Comparison of ENCODE assay signal across 13 cellular contexts in the genomic region with DNA sequence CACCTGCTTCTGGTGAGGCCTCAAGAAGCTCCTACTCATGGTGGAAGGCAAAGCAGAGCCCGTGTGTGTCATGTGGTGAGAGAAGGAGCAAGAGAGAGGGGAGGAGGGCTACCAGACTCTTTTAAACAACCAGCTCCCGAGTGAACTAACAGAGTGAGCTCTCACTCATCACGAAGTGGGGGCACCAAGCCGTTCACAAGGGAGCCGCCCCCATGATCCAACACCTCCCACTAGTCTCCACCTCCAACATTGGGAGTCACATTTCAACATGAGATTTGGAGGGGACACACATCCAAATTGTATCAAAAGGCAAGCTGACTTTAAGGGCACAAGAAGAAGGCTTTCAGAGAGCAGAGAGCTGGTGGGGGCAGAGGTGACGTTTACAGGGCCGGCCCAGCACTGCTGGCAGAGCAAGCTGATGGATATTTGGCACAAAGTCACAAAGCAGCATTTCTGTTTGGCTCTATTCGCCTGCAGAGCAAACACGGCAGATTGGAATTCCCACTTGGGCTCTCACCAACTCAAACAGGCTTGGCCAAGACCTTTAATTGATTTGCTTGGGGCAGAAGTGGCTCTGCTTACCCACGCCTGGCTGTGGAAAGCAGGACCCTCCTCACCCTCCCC. TPM values are rescaled to one million over a fixed set of nuclear protein-coding genes. Genes with fewer than 3 reads are reported as not detected.
DNase-seq lines count a peak whose midpoint lies in the region; ATAC-seq, FAIRE-seq and TF ChIP-seq lines count a peak whose summit lies in the region.
"Had no signal": no experiment of that assay in that cellular context is flagged by ENCODE, and none has a peak within 500 bp of the region (broad histone marks: within the 10 kb centered on the region; RNA-seq: fewer than 3 reads in every experiment).

No MANE protein-coding gene starts in this region.

- no peaks in the 10 kb centered on the region for H3K36me3 ChIP-seq in astrocyte (ENCODE audit: insufficient read depth, low read length)
- no peaks in the 10 kb centered on the region for H3K36me3 ChIP-seq in right atrium auricular region
- H3K36me3 ChIP-seq in stomach smooth muscle (ENCODE audit: control insufficient read depth in 2 of 2, insufficient read depth in 2 of 2, low read length in 2 of 2) = no peaks in the 10 kb centered on the region
- peaks cover 0 to 8% (median 0%) of the 10 kb centered on the region in 3 donors for H3K36me3 ChIP-seq in tibial nerve
- H3K36me3 ChIP-seq: WERI-Rb-1 had no signal

- H3K4me2 ChIP-seq in astrocyte (ENCODE audit: low read length) = no peak overlapping the region

- H3K9me3 Mint-ChIP-seq in astrocyte (ENCODE audit: unreplicated experiment) = peaks cover 6% of the 10 kb centered on the region
- H3K9me3 Mint-ChIP-seq: activated T-helper 1 cell treated with anti-CD3 and anti-CD28 coated beads, Interleukin-12 subunit alpha, Interleukin-12 subunit beta, Interleukin-2, Interleukin-4 antibody, amounts not matched to agents 30 ng/mL and 10 ng/mL and 1 ng/mL, durations not matched to agents 14 hours and 24 hours and 36 hours; stimulated activated naive CD8-positive, alpha-beta T cell treated with anti-CD3 and anti-CD28 coated beads, Interleukin-15, Interleukin-2, amounts not matched to agents 100 ng/mL and 50 ng/mL, for 24 hours had no signal

- H3K4me3 ChIP-seq in LNCaP clone FGC (ENCODE audit: low read depth, low read length) (no peak overlapping the region), astrocyte (ENCODE audit: insufficient read depth, low read depth, low read length) (no peak overlapping the region), right atrium auricular region (no peak overlapping the region), stomach smooth muscle (ENCODE audit: low read length in 2 of 2) (peak overlapping the region in 1 of 2 donors; percentile 35), tibial nerve (no peak overlapping the region)

- TF ChIP-seq POLR2A in tibial nerve (IDR thresholded peaks at IDR 0.05) = no peak

- H3K27me3 ChIP-seq in astrocyte (ENCODE audit: insufficient read depth, low read length) (peaks cover 14% of the 10 kb centered on the region), right atrium auricular region (no peaks in the 10 kb centered on the region), stomach smooth muscle (ENCODE audit: control insufficient read depth in 1 of 2, insufficient read depth in 2 of 2, low read length in 2 of 2) (no peaks in the 10 kb centered on the region), tibial nerve (no peaks in the 10 kb centered on the region)

- no peak overlapping the region for H2AFZ ChIP-seq in astrocyte (ENCODE audit: low read depth, low read length)

- no peaks in the 10 kb centered on the region for H4K20me1 ChIP-seq in astrocyte (ENCODE audit: insufficient read depth, low read length)

- peak; percentile 96 for DNase-seq in LNCaP clone FGC (ENCODE audit: low read depth)
- DNase-seq in astrocyte (ENCODE audit: low read depth) = peak; percentile 32
- peak; percentile 43 for DNase-seq in right atrium auricular region (ENCODE audit: low spot score)
- DNase-seq in tibial nerve (ENCODE audit: low spot score in 2 of 2) = no peak
- DNase-seq in NCI-H146 (lab: John Stamatoyannopoulos, UW) = no peak
- DNase-seq: NCI-H510A; SIG-M5; stimulated activated CD4-positive, alpha-beta T cell treated with anti-CD3 and anti-CD28 coated beads, Interleukin-2, amount 100 ng/mL, for 48 hours; WERI-Rb-1 had no signal

- no peaks in the 10 kb centered on the region for H3K4me1 ChIP-seq in astrocyte (ENCODE audit: insufficient read depth, low read length)
- H3K4me1 ChIP-seq in right atrium auricular region = peaks cover 0 to 11% of the 10 kb centered on the region in 2 donors
- H3K4me1 ChIP-seq in stomach smooth muscle (ENCODE audit: control insufficient read depth, insufficient read depth, low read length) = peaks cover 36% of the 10 kb centered on the region
- H3K4me1 ChIP-seq in tibial nerve = peaks cover 0 to 9% (median 0%) of the 10 kb centered on the region in 4 donors

- H3K9me3 ChIP-seq in astrocyte (ENCODE audit: insufficient read depth, low read depth, low read length) (no peaks in the 10 kb centered on the region), right atrium auricular region (no peaks in the 10 kb centered on the region), stomach smooth muscle (ENCODE audit: control insufficient read depth in 2 of 2, low read length in 2 of 2) (no peaks in the 10 kb centered on the region), tibial nerve (no peaks in the 10 kb centered on the region)

- no peak for TF ChIP-seq EP300 in tibial nerve (IDR thresholded peaks at IDR 0.05)

- no peak for FAIRE-seq in astrocyte (lab: Jason Lieb, UNC)

- H3K9ac ChIP-seq in astrocyte (ENCODE audit: low read length) (no peak overlapping the region), stomach smooth muscle (ENCODE audit: low read length in 2 of 2) (no peak overlapping the region)

- TF ChIP-seq CTCF in LNCaP clone FGC (IDR thresholded peaks at IDR 0.05; ENCODE audit: control insufficient read depth, extremely low read depth, insufficient read depth) = no peak
- TF ChIP-seq CTCF in astrocyte (IDR thresholded peaks at IDR 0.05; ENCODE audit: insufficient read depth, low read depth, low read length) = no peak
- no peak for TF ChIP-seq CTCF in right atrium auricular region (IDR thresholded peaks at IDR 0.05)
- no peak for TF ChIP-seq CTCF in tibial nerve (IDR thresholded peaks at IDR 0.05)

- no peak overlapping the region for H3K27ac Mint-ChIP-seq in astrocyte (ENCODE audit: unreplicated experiment)
- H3K27ac Mint-ChIP-seq: activated T-helper 1 cell treated with anti-CD3 and anti-CD28 coated beads, Interleukin-12 subunit alpha, Interleukin-12 subunit beta, Interleukin-2, Interleukin-4 antibody, amounts not matched to agents 30 ng/mL and 10 ng/mL and 1 ng/mL, durations not matched to agents 14 hours and 24 hours and 36 hours; stimulated activated naive CD8-positive, alpha-beta T cell treated with anti-CD3 and anti-CD28 coated beads, Interleukin-15, Interleukin-2, amounts not matched to agents 100 ng/mL and 50 ng/mL, for 24 hours had no signal

- WGBS in tibial nerve, 2 donors = 39 to 50% methylated on average over 9 to 10 of the region's 10 CpGs

- H3K27ac ChIP-seq in astrocyte (ENCODE audit: low read depth, low read length) (no peak overlapping the region), right atrium auricular region (no peak overlapping the region), stomach smooth muscle (ENCODE audit: low read length) (peak overlapping the region; percentile 55), tibial nerve (no peak overlapping the region)
- H3K27ac ChIP-seq: WERI-Rb-1 had no signal

- H3K4me3 Mint-ChIP-seq in astrocyte (ENCODE audit: unreplicated experiment) = no peak overlapping the region
- H3K4me3 Mint-ChIP-seq: activated T-helper 1 cell treated with anti-CD3 and anti-CD28 coated beads, Interleukin-12 subunit alpha, Interleukin-12 subunit beta, Interleukin-2, Interleukin-4 antibody, amounts not matched to agents 30 ng/mL and 10 ng/mL and 1 ng/mL, durations not matched to agents 14 hours and 24 hours and 36 hours; stimulated activated naive CD8-positive, alpha-beta T cell treated with anti-CD3 and anti-CD28 coated beads, Interleukin-15, Interleukin-2, amounts not matched to agents 100 ng/mL and 50 ng/mL, for 24 hours had no signal

- H3K4me1 Mint-ChIP-seq in astrocyte (ENCODE audit: low read depth, unreplicated experiment) = no peaks in the 10 kb centered on the region

- no peaks in the 10 kb centered on the region for H3K79me2 ChIP-seq in astrocyte (ENCODE audit: insufficient read depth, low read length)

- H3K27me3 Mint-ChIP-seq in astrocyte (ENCODE audit: low read depth, unreplicated experiment) = peaks cover 76% of the 10 kb centered on the region
- H3K27me3 Mint-ChIP-seq: stimulated activated naive CD8-positive, alpha-beta T cell treated with anti-CD3 and anti-CD28 coated beads, Interleukin-15, Interleukin-2, amounts not matched to agents 100 ng/mL and 50 ng/mL, for 24 hours had no signal

- H3K36me3 Mint-ChIP-seq in astrocyte (ENCODE audit: low read depth, unreplicated experiment) = peaks cover 3% of the 10 kb centered on the region

- no peak for ATAC-seq in GM18858 (IDR thresholded peaks at IDR 0.05; ENCODE audit: unreplicated experiment)

RNA-seq across cellular contexts. Expression of a gene that starts 20.0 kb away (rescaled TPM):
- total RNA-seq in astrocyte = 0.52 TPM in 1 of 2 replicates, not detected in the other
- not detected for total RNA-seq in right atrium auricular region
- total RNA-seq in tibial nerve = 1 to 10 TPM; 1.1 to 5.4 (median 3.0) TPM

RNA-seq across cellular contexts. Expression of a gene that starts 46.4 kb away (rescaled TPM):
- total RNA-seq in astrocyte = 0.26 and 0.39 TPM in 2 replicates
- total RNA-seq in right atrium auricular region = under 1 TPM; 0.39 to 0.44 TPM
- total RNA-seq in tibial nerve = 1 to 10 TPM in 1 of 4 donors, under 1 TPM in 1, not detected in 2; 0.90 to 1.3 TPM

Comparison
In these comparisons a context has a peak if more than half of its experiments do, and no peak if none do; other contexts are left out.
1. DNase-seq: peak in LNCaP clone FGC (single experiment), astrocyte (single experiment) and right atrium auricular region (single experiment); none in tibial nerve (0 of 2) and NCI-H146 (single experiment).